Comparison of ENCODE assay signal across 6 cellular contexts in the genomic region with DNA sequence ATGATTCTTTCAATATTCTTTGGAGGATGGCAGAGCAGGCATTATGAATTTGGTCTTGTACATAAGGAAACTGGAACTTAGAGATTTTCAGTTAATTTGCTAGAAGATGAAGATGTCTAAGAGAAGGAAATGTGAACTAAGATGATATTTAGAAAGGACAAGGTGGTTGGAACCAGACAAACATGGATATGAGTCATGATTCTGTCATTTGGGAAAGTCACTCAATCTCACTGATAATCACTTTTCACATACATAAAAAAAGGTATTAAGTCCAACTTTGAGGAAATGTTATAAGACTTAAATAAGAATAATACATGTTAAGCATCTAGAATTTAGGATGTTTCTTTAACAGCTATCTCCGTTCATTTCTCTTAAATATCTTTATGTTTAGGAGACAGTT.
DNase-seq lines count a peak whose midpoint lies in the region; ATAC-seq, FAIRE-seq and TF ChIP-seq lines count a peak whose summit lies in the region.
"Not testable (repeated sequence)": the region's sequence is repeated elsewhere in the genome, so short reads cannot be mapped to it uniquely, and the experiment has no call there.

No MANE protein-coding gene starts in this region.

- H2AFZ ChIP-seq in GM12878 (ENCODE audit: control insufficient read depth, low read depth, low read length): not testable (repeated sequence)

- TF ChIP-seq CTCF in GM12878 (IDR thresholded peaks at IDR 0.05 in 2 of 3, conservative IDR thresholded peaks at IDR 0.05 in 1 of 3; ENCODE audit: control insufficient read depth in 2 of 3, extremely low read depth in 1 of 3, insufficient read depth in 1 of 3, low read depth in 3 of 3, low read length in 3 of 3); bronchial epithelial cell (IDR thresholded peaks at IDR 0.05; ENCODE audit: insufficient read depth, low read length, severe bottlenecking); epithelial cell of esophagus (IDR thresholded peaks at IDR 0.05; ENCODE audit: insufficient read depth, low read depth, low read length, missing control alignments): not testable (repeated sequence)

- not testable (repeated sequence) for BruUV-seq in GM12878 (replicated peaks; lab: Mats Ljungman, UMichigan)

- WGBS in GM12878 (ENCODE audit: insufficient coverage, insufficient replicate concordance, low lambda C conversion rate, missing lambda C conversion rate): 0% methylated on average over 1 of the region's 1 CpG

- H3K27me3 ChIP-seq in GM12878 (replicated peaks in 1 of 2; ENCODE audit: control insufficient read depth in 2 of 2, insufficient read depth in 2 of 2, low read length in 1 of 2); bronchial epithelial cell (ENCODE audit: control insufficient read depth, insufficient read depth, low read length): not testable (repeated sequence)

- POLR2A ChIA-PET in GM12878 (lab: Charles Lee): not testable (repeated sequence)

- not testable (repeated sequence) for H3K36me3 ChIP-seq in GM12878 (ENCODE audit: control insufficient read depth in 2 of 2, insufficient read depth in 2 of 2, low read length in 1 of 2); bronchial epithelial cell (ENCODE audit: control insufficient read depth, insufficient read depth, low read length)

- not testable (repeated sequence) for H3K4me3 ChIP-seq in GM12878; bronchial epithelial cell (ENCODE audit: low read depth, low read length); epithelial cell of esophagus (ENCODE audit: low read length)

- not testable (repeated sequence) for TF ChIP-seq RAD21 in GM12878 (IDR thresholded peaks at IDR 0.05; ENCODE audit: insufficient read depth, low read depth, low read length)

- H3K4me1 ChIP-seq in GM12878 (ENCODE audit: control insufficient read depth, insufficient read depth, low read length): not testable (repeated sequence)

- intact Hi-C loops in GM12878 (cut with micrococcal nuclease; ENCODE audit: unreplicated experiment): not testable (repeated sequence)

- H3K9ac ChIP-seq in GM12878 (ENCODE audit: control insufficient read depth, insufficient read depth, low read length): not testable (repeated sequence)

- peak; percentile 19 for DNase-seq in Daoy (ENCODE audit: low read depth)
- DNase-seq in HT1080 (ENCODE audit: low read depth): peak; percentile 20
- not testable (repeated sequence) for DNase-seq in RCC 7860 (ENCODE audit: low spot score); GM12878 (ENCODE audit: low read depth, low spot score)
- DNase-seq in bronchial epithelial cell (ENCODE audit: low read depth): peak; percentile 4
- DNase-seq in epithelial cell of esophagus (ENCODE audit: low read depth): peak; percentile 1

- TF ChIP-seq POLR2A in GM12878 (IDR thresholded peaks at IDR 0.05; ENCODE audit: low read depth, low read length): not testable (repeated sequence)

- H3K79me2 ChIP-seq in GM12878 (ENCODE audit: control insufficient read depth, insufficient read depth, low read length): not testable (repeated sequence)

- H3K27ac ChIP-seq in GM12878 (ENCODE audit: control insufficient read depth, insufficient read depth): not testable (repeated sequence)

- in situ Hi-C loops in GM12878 (cut with MboI): not testable (repeated sequence)

- H3K4me2 ChIP-seq in GM12878 (ENCODE audit: control insufficient read depth, insufficient read depth): not testable (repeated sequence)

- ATAC-seq in GM12878: not testable (repeated sequence)

- SMC1A ChIA-PET in GM12878 (lab: Charles Lee; ENCODE audit: uncharacterized antibody, unreplicated experiment): not testable (repeated sequence)

- CTCF ChIA-PET in GM12878 (lab: Yijun Ruan, JAX): not testable (repeated sequence)

- TF ChIP-seq EP300 in GM12878 (IDR thresholded peaks at IDR 0.05; ENCODE audit: borderline replicate concordance in 1 of 2, control insufficient read depth in 1 of 2, low read depth in 2 of 2, low read length in 2 of 2): not testable (repeated sequence)

- H4K20me1 ChIP-seq in GM12878 (ENCODE audit: control insufficient read depth, insufficient read depth): not testable (repeated sequence)

- not testable (repeated sequence) for H3K9me3 ChIP-seq in GM12878 (replicated peaks; ENCODE audit: control insufficient read depth, insufficient read depth, low read length)

- RAD21 ChIA-PET in GM12878 (lab: Charles Lee; ENCODE audit: unreplicated experiment): not testable (repeated sequence)

- FAIRE-seq in RCC 7860 (lab: Jason Lieb, UNC): peak; percentile 82
- FAIRE-seq in GM12878 (lab: Jason Lieb, UNC): peak; percentile 75
- not testable (repeated sequence) for FAIRE-seq in bronchial epithelial cell (lab: Jason Lieb, UNC)
